Comparison of ENCODE assay signal across 2 cellular contexts in genomic region chr5:34476941-34477565, GRCh38.
TF ChIP-seq lines count a peak whose summit lies in the region.

No MANE protein-coding gene starts in this region.

TF ChIP-seq in GM23338, 12 proteins besides CTCF, POLR2A, EP300 and RAD21:
- TF ChIP-seq POLR2AphosphoS5 (IDR thresholded peaks at IDR 0.05; ENCODE audit: low read depth) (no peak), ZNF114 (CRISPR knock-in tag; IDR thresholded peaks at IDR 0.05) (no peak), EZH2 (IDR thresholded peaks at IDR 0.05; ENCODE audit: low read depth, unreplicated experiment) (no peak), CREB1 (CRISPR knock-in tag; IDR thresholded peaks at IDR 0.05; ENCODE audit: low read depth) (no peak), NANOG (IDR thresholded peaks at IDR 0.05; ENCODE audit: borderline replicate concordance) (no peak)
TF ChIP-seq in GM23338: peak in this region for 0.

TF ChIP-seq in H1, 55 proteins besides CTCF, POLR2A, EP300 and RAD21:
- TF ChIP-seq SIRT6 (IDR thresholded peaks at IDR 0.05; ENCODE audit: low read length) (no peak), TAF7 (optimal IDR thresholded peaks at IDR 0.05; ENCODE audit: borderline replicate concordance, low read depth, low read length) (no peak), SIN3A (conservative IDR thresholded peaks at IDR 0.05 in 1 of 2, IDR thresholded peaks at IDR 0.05 in 1 of 2; ENCODE audit: low read depth in 1 of 2, low read length in 2 of 2) (no peak), POU5F1 (IDR thresholded peaks at IDR 0.05; ENCODE audit: low read depth, low read length) (no peak), RFX5 (IDR thresholded peaks at IDR 0.05; ENCODE audit: borderline replicate concordance, low read depth, low read length) (no peak), GABPA (IDR thresholded peaks at IDR 0.05; ENCODE audit: borderline replicate concordance, insufficient read depth, low read length) (no peak), FOSL1 (IDR thresholded peaks at IDR 0.05; ENCODE audit: insufficient read depth, low read depth, low read length) (no peak), CEBPB (IDR thresholded peaks at IDR 0.05; ENCODE audit: low read depth, low read length) (no peak), CBX5 (IDR thresholded peaks at IDR 0.05; ENCODE audit: low read depth, low read length) (no peak), SP2 (IDR thresholded peaks at IDR 0.05; ENCODE audit: low read length) (no peak), EGR1 (IDR thresholded peaks at IDR 0.05; ENCODE audit: borderline replicate concordance, low read depth, low read length) (no peak), SRF (IDR thresholded peaks at IDR 0.05; ENCODE audit: low read depth, low read length) (no peak), USF2 (IDR thresholded peaks at IDR 0.05; ENCODE audit: low read length) (no peak)
